In the genomic region with DNA sequence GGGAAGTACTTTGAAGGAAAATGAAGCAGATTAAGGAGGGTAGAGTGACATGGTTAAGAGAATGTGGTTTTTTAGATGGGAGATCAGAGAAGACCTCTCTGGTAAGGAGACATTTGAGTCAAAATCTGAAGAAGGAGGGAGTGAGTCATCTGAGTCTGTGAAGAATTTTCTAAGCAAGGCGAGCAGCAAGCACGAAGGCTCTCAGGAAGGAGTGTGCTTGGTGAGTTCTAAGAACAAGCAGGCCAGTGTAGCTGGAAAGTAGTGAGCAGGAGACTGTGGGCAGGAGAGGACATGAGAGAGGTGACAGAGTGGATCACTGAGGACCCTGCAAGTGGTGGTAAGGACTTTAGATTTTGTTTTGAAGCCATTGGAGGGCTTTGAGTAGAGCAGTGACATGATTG, we compare ENCODE assay signal across 9 cellular contexts.
DNase-seq lines count a peak whose midpoint lies in the region; ATAC-seq and TF ChIP-seq lines count a peak whose summit lies in the region.
"Had no signal": no experiment of that assay in that cellular context is flagged by ENCODE, and none has a peak within 500 bp of the region (broad histone marks: within the 10 kb centered on the region; RNA-seq: fewer than 3 reads in every experiment).

No MANE protein-coding gene starts in this region.

- no peak overlapping the region for H3K4me3 Mint-ChIP-seq in endodermal cell

- H3K36me3 ChIP-seq in SK-N-SH (replicated peaks in 1 of 2; ENCODE audit: control insufficient read depth in 1 of 2, insufficient read depth in 2 of 2, low read length in 1 of 2), result no peaks in the 10 kb centered on the region
- no peaks in the 10 kb centered on the region for H3K36me3 ChIP-seq in stomach
- H3K36me3 ChIP-seq in endodermal cell (ENCODE audit: control insufficient read depth, insufficient read depth, low read length), result no peaks in the 10 kb centered on the region

- no peaks in the 10 kb centered on the region for H3K9me3 Mint-ChIP-seq in endodermal cell

- TF ChIP-seq CTCF in SK-N-SH (IDR thresholded peaks at IDR 0.05) (no peak), fibroblast of mammary gland (conservative IDR thresholded peaks at IDR 0.05; ENCODE audit: control insufficient read depth, insufficient read depth, low read depth, low read length) (no peak), stomach (IDR thresholded peaks at IDR 0.05) (no peak), endodermal cell (conservative IDR thresholded peaks at IDR 0.05) (no peak)

- H3K36me3 Mint-ChIP-seq in endodermal cell (ENCODE audit: low read depth), result no peaks in the 10 kb centered on the region

- H3K9me3 ChIP-seq in SK-N-SH (no peaks in the 10 kb centered on the region), stomach (no peaks in the 10 kb centered on the region), right cardiac atrium (ENCODE audit: control insufficient read depth, low read length) (no peaks in the 10 kb centered on the region), endodermal cell (ENCODE audit: control insufficient read depth, low read length) (no peaks in the 10 kb centered on the region)

- no peaks in the 10 kb centered on the region for H3K9me2 ChIP-seq in SK-N-SH

- H3K27me3 Mint-ChIP-seq in endodermal cell (ENCODE audit: insufficient read depth), result peaks cover 21% of the 10 kb centered on the region

- no peaks in the 10 kb centered on the region for H4K20me1 ChIP-seq in SK-N-SH (ENCODE audit: insufficient read depth)

- no peak for TF ChIP-seq POLR2A in stomach (IDR thresholded peaks at IDR 0.05)

- WGBS in SK-N-SH (ENCODE audit: low lambda C conversion rate), result 43% methylated on average over 2 of the region's 2 CpGs
- 37 to 60% (median 45%) methylated on average over 2 of the region's 2 CpGs for WGBS in stomach, 5 donors
- 75% methylated on average over 2 of the region's 2 CpGs for WGBS in right cardiac atrium
- WGBS in endodermal cell (ENCODE audit: insufficient coverage in 1 of 2, insufficient read length in 1 of 2), 2 experiments, result 77 to 81% methylated on average over 2 of the region's 2 CpGs

- no peak overlapping the region for H3K27ac Mint-ChIP-seq in endodermal cell

- H3K4me3 ChIP-seq in SK-N-SH (ENCODE audit: low read depth in 2 of 2, low read length in 1 of 2), result no peak overlapping the region
- no peak overlapping the region for H3K4me3 ChIP-seq in fibroblast of mammary gland (ENCODE audit: control insufficient read depth, low read depth, low read length)
- no peak overlapping the region for H3K4me3 ChIP-seq in stomach
- no peak overlapping the region for H3K4me3 ChIP-seq in right cardiac atrium (ENCODE audit: low read length)
- H3K4me3 ChIP-seq in endodermal cell (ENCODE audit: low read length), result no peak overlapping the region

- peak overlapping the region; percentile 49 for H2AFZ ChIP-seq in SK-N-SH (ENCODE audit: low read depth)

- no peaks in the 10 kb centered on the region for H3K27me3 ChIP-seq in SK-N-SH (ENCODE audit: insufficient read depth)
- H3K27me3 ChIP-seq in stomach, result no peaks in the 10 kb centered on the region
- H3K27me3 ChIP-seq in right cardiac atrium (ENCODE audit: control insufficient read depth, insufficient read depth), result no peaks in the 10 kb centered on the region
- no peaks in the 10 kb centered on the region for H3K27me3 ChIP-seq in endodermal cell (ENCODE audit: control insufficient read depth, insufficient read depth, low read length, poor library complexity, severe bottlenecking)

- CTCF ChIA-PET in SK-N-SH (lab: Yijun Ruan, JAX), result no interaction called here

- TF ChIP-seq RAD21 in SK-N-SH (IDR thresholded peaks at IDR 0.05; ENCODE audit: low read length), result no peak

- no peak for ATAC-seq in right cardiac atrium
- ATAC-seq in GM21737 (IDR thresholded peaks at IDR 0.05; ENCODE audit: unreplicated experiment), result no peak

- H3K4me2 ChIP-seq in SK-N-SH, result no peak overlapping the region

- intact Hi-C loops in stomach (cut with DNase I; ENCODE audit: low total_unique reads) (no loop called here), right cardiac atrium (cut with DNase I) (no loop called here)

- H3K27ac ChIP-seq in SK-N-SH (ENCODE audit: low read depth in 2 of 2, low read length in 1 of 2) (peak overlapping the region; percentile 48 to 69; a peak in 2 of 4 replicates), stomach (peak overlapping the region; percentile 76 to 89 (median 77)), right cardiac atrium (ENCODE audit: low read length) (no peak overlapping the region), endodermal cell (ENCODE audit: low read depth, low read length) (no peak overlapping the region)
- H3K27ac ChIP-seq: C4-2B had no signal

- H3F3A ChIP-seq in SK-N-SH (replicated peaks; ENCODE audit: insufficient read depth), result no peaks in the 10 kb centered on the region

- H3K79me2 ChIP-seq in SK-N-SH (ENCODE audit: insufficient read depth), result no peaks in the 10 kb centered on the region

- peaks cover 5 to 7% of the 10 kb centered on the region in 2 experiments; a peak in 2 of 4 replicates for H3K4me1 ChIP-seq in SK-N-SH (ENCODE audit: control insufficient read depth in 1 of 2, insufficient read depth in 2 of 2, low read depth in 1 of 2, low read length in 1 of 2)
- peaks cover 17 to 68% (median 49%) of the 10 kb centered on the region in 4 donors for H3K4me1 ChIP-seq in stomach
- peaks cover 2% of the 10 kb centered on the region for H3K4me1 ChIP-seq in right cardiac atrium (ENCODE audit: control insufficient read depth, insufficient read depth, low read length)
- peaks cover 12% of the 10 kb centered on the region for H3K4me1 ChIP-seq in endodermal cell (ENCODE audit: control insufficient read depth, insufficient read depth, low read length)

- peaks cover 31% of the 10 kb centered on the region for H3K4me1 Mint-ChIP-seq in endodermal cell

- peak; percentile 56 for DNase-seq in activated T-cell treated with anti-CD3 and anti-CD28 coated beads for 24 hours (ENCODE audit: low read depth)
- no peak for DNase-seq in activated T-cell treated with anti-CD3 and anti-CD28 coated beads, Interleukin-2, amount 50 U/mL, for 1 hour
- DNase-seq in SK-N-SH, result no peak
- DNase-seq in fibroblast of mammary gland (ENCODE audit: low read depth), result peak; percentile 76
- no peak for DNase-seq in stomach
- no peak for DNase-seq in right cardiac atrium
- no peak for DNase-seq in endodermal cell

- no peak for TF ChIP-seq EP300 in SK-N-SH (IDR thresholded peaks at IDR 0.05; ENCODE audit: borderline replicate concordance in 1 of 2, low read depth in 1 of 2, low read length in 1 of 2)
- TF ChIP-seq EP300 in stomach (IDR thresholded peaks at IDR 0.05), result no peak

- POLR2A ChIA-PET in SK-N-SH (lab: Yijun Ruan, JAX), result no interaction called here

- H3K9ac ChIP-seq in SK-N-SH (no peak overlapping the region), endodermal cell (ENCODE audit: extremely low read depth, low read length, poor library complexity, severe bottlenecking) (no peak overlapping the region)

TF ChIP-seq in SK-N-SH, 30 proteins besides CTCF, POLR2A, EP300 and RAD21:
- no peak for TF ChIP-seq POLR2AphosphoS5 (IDR thresholded peaks at IDR 0.05; ENCODE audit: low read depth, low read length)
- TF ChIP-seq GABPA (IDR thresholded peaks at IDR 0.05; ENCODE audit: low read depth), result no peak
- TF ChIP-seq FOSL2 (IDR thresholded peaks at IDR 0.05; ENCODE audit: borderline replicate concordance, low read depth), result peak; percentile 49; the same call in 1 of the 2 replicates
- peak; percentile 30; the same call in 1 of the 2 replicates for TF ChIP-seq JUND (IDR thresholded peaks at IDR 0.05)
- TF ChIP-seq ELF1 (IDR thresholded peaks at IDR 0.05), result no peak
- TF ChIP-seq, protein P1, sequence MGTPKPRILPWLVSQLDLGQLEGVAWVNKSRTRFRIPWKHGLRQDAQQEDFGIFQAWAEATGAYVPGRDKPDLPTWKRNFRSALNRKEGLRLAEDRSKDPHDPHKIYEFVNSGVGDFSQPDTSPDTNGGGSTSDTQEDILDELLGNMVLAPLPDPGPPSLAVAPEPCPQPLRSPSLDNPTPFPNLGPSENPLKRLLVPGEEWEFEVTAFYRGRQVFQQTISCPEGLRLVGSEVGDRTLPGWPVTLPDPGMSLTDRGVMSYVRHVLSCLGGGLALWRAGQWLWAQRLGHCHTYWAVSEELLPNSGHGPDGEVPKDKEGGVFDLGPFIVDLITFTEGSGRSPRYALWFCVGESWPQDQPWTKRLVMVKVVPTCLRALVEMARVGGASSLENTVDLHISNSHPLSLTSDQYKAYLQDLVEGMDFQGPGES (IDR thresholded peaks at IDR 0.05; ENCODE audit: low read depth, low read length), result no peak
- no peak for TF ChIP-seq EZH2phosphoT487 (IDR thresholded peaks at IDR 0.05; ENCODE audit: borderline replicate concordance, low read depth)
- no peak for TF ChIP-seq CHD2 (IDR thresholded peaks at IDR 0.05; ENCODE audit: low read length, partially characterized antibody)

Comparison
In these comparisons a context has a peak if more than half of its experiments do, and no peak if none do; other contexts are left out.
1. DNase-seq: peak in activated T-cell treated with anti-CD3 and anti-CD28 coated beads for 24 hours (single experiment) and fibroblast of mammary gland (single experiment); none in activated T-cell treated with anti-CD3 and anti-CD28 coated beads, Interleukin-2, amount 50 U/mL, for 1 hour (single experiment), SK-N-SH (single experiment), stomach (single experiment), right cardiac atrium (0 of 3) and endodermal cell (single experiment).
2. H3K27ac ChIP-seq: peak in SK-N-SH (2 of 2) and stomach (5 of 5); none in right cardiac atrium (single experiment) and endodermal cell (single experiment).